Comparison of ENCODE assay signal across 23 cellular contexts in the genomic region with DNA sequence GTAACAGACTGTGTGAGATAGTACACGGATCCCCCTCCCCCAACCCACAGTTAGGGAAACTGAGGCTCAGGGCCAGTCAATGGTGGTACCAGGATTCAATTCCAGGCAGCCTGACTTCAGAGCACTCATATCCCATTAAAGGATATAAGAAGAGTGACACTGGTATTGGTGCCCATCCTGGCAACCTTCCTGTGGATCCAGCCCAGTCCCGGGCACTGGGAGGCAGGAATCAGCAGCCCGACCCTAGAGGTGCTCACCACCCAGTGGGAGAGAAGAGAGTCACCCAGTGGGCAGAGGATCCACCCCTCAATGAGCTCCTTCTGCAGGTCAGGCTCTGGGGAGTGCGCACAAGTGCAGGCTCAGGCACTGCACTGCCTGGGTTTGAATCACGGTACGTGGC. TPM values are rescaled to one million over a fixed set of nuclear protein-coding genes. Genes with fewer than 3 reads are reported as not detected.
"Had no signal": no experiment of that assay in that cellular context is flagged by ENCODE, and none has a peak within 500 bp of the region (broad histone marks: within the 10 kb centered on the region; RNA-seq: fewer than 3 reads in every experiment).

No MANE protein-coding gene starts in this region.

- H3K27me3 ChIP-seq: MG63, SJSA1 had no signal

- H3K4me3 ChIP-seq: MG63, SJSA1, SK-N-MC had no signal

- H3K27ac ChIP-seq: SJSA1, SK-N-MC had no signal

- H3K4me1 ChIP-seq: SJSA1 had no signal

- H3K9me3 ChIP-seq: MG63, SJSA1 had no signal

- H3K36me3 ChIP-seq: MG63, SJSA1 had no signal

- FAIRE-seq: RCC 7860 had no signal

- DNase-seq: IMR-90, KG1, MG63, NCI-H1092, NCI-H1105 treated with DMSO at 0.1 percent for 48 hours, NCI-H1417 treated with DMSO at 0.1 percent for 48 hours, NCI-H146, NCI-H1694 treated with DMSO at 0.1 percent for 48 hours, NCI-H2029, NCI-H2081 treated with DMSO at 0.1 percent for 48 hours, NCI-H2171, NCI-H226, NCI-H446, NCI-H510A, NCI-H524 treated with DMSO at 0.1 percent for 48 hours, NCI-H69, NCI-H774, Right ventricle myocardium superior, RPMI8226, SIG-M5 had no signal

RNA-seq across cellular contexts. Expression of a gene that starts 26.5 kb away (rescaled TPM):
- total RNA-seq: IMR-90, Right ventricle myocardium superior had no signal
- polyA plus RNA-seq: IMR-90 had no signal

RNA-seq across cellular contexts. Expression of a gene that starts 47.5 kb away (rescaled TPM):
- total RNA-seq: IMR-90 had no signal
- polyA plus RNA-seq: IMR-90 had no signal
